Comparison of ENCODE assay signal across 15 cellular contexts in genomic region chr11:28169816-28170215, GRCh38.
DNase-seq lines count a peak whose midpoint lies in the region; ATAC-seq and TF ChIP-seq lines count a peak whose summit lies in the region.
"Had no signal": no experiment of that assay in that cellular context is flagged by ENCODE, and none has a peak within 500 bp of the region (broad histone marks: within the 10 kb centered on the region; RNA-seq: fewer than 3 reads in every experiment).

No MANE protein-coding gene starts in this region.

- no peak overlapping the region for H3K27ac ChIP-seq in suprapubic skin
- H3K27ac ChIP-seq: coronary artery, KMS-11 had no signal

- no peaks in the 10 kb centered on the region for H3K27me3 Mint-ChIP-seq in central memory CD8-positive, alpha-beta T cell
- H3K27me3 Mint-ChIP-seq: activated naive CD4-positive, alpha-beta T cell treated with anti-CD3 and anti-CD28 coated beads, Interleukin-2, amount 50 U/mL, for 24 hours had no signal

- peak; percentile 26 for DNase-seq in Jurkat, Clone E6-1 (ENCODE audit: low read depth, low spot score)
- no peak for DNase-seq in central memory CD8-positive, alpha-beta T cell (ENCODE audit: low spot score in 2 of 2)
- peak; percentile 38 for DNase-seq in renal cortical epithelial cell (ENCODE audit: low read depth)
- no peak for DNase-seq in suprapubic skin (ENCODE audit: low spot score in 2 of 2)
- DNase-seq in activated gamma-delta T cell treated with Interleukin-2 at 50 U/mL for 16 hours: no peak
- DNase-seq: activated CD8-positive, alpha-beta memory T cell treated with anti-CD3 and anti-CD28 coated beads for 24 hours; islet precursor cell; NCI-H2171 treated with DMSO at 0.1 percent for 48 hours had no signal

- H3K36me3 ChIP-seq in suprapubic skin: peaks cover 14% of the 10 kb centered on the region
- H3K36me3 ChIP-seq: HAP-1 had no signal

- no peak for TF ChIP-seq POLR2A in suprapubic skin (IDR thresholded peaks at IDR 0.05)

- H3K4me1 Mint-ChIP-seq in central memory CD8-positive, alpha-beta T cell: peaks cover 16% of the 10 kb centered on the region

- no peak overlapping the region for H3K27ac Mint-ChIP-seq in central memory CD8-positive, alpha-beta T cell (ENCODE audit: low read depth)
- H3K27ac Mint-ChIP-seq: activated naive CD4-positive, alpha-beta T cell treated with anti-CD3 and anti-CD28 coated beads, Interleukin-2, amount 50 U/mL, for 24 hours had no signal

- no peak for TF ChIP-seq EP300 in suprapubic skin (IDR thresholded peaks at IDR 0.05)

- H3K4me3 ChIP-seq in Jurkat, Clone E6-1 (ENCODE audit: low read length): no peak overlapping the region
- no peak overlapping the region for H3K4me3 ChIP-seq in suprapubic skin
- H3K4me3 ChIP-seq: coronary artery, HAP-1 had no signal

- no peak overlapping the region for H3K4me3 Mint-ChIP-seq in central memory CD8-positive, alpha-beta T cell
- H3K4me3 Mint-ChIP-seq: activated naive CD4-positive, alpha-beta T cell treated with anti-CD3 and anti-CD28 coated beads, Interleukin-2, amount 50 U/mL, for 24 hours had no signal

- no peaks in the 10 kb centered on the region for H3K9me3 ChIP-seq in suprapubic skin
- H3K9me3 ChIP-seq: HAP-1 had no signal

- H3K36me3 Mint-ChIP-seq in central memory CD8-positive, alpha-beta T cell (ENCODE audit: insufficient read depth): no peaks in the 10 kb centered on the region

- WGBS in suprapubic skin: 97% methylated on average over 1 of the region's 1 CpG

- ATAC-seq in GM18909 (IDR thresholded peaks at IDR 0.05; ENCODE audit: poor library complexity, unreplicated experiment) (peak; percentile 65), HG03135 (IDR thresholded peaks at IDR 0.05; ENCODE audit: unreplicated experiment) (no peak)
- ATAC-seq in central memory CD8-positive, alpha-beta T cell (replicated peaks; ENCODE audit: extremely low read depth, poor library complexity, severe bottlenecking): peak; percentile 46
- ATAC-seq: sciatic nerve had no signal

- H3K27me3 ChIP-seq in suprapubic skin: no peaks in the 10 kb centered on the region

- no peaks in the 10 kb centered on the region for H3K9me3 Mint-ChIP-seq in central memory CD8-positive, alpha-beta T cell
- H3K9me3 Mint-ChIP-seq: activated naive CD4-positive, alpha-beta T cell treated with anti-CD3 and anti-CD28 coated beads, Interleukin-2, amount 50 U/mL, for 24 hours had no signal

- TF ChIP-seq CTCF in suprapubic skin (IDR thresholded peaks at IDR 0.05): no peak

- H3K4me1 ChIP-seq in suprapubic skin: no peaks in the 10 kb centered on the region
- H3K4me1 ChIP-seq: HAP-1 had no signal

Comparison
In these comparisons a context has a peak if more than half of its experiments do, and no peak if none do; other contexts are left out.
1. DNase-seq: peak in Jurkat, Clone E6-1 (single experiment) and renal cortical epithelial cell (single experiment); none in central memory CD8-positive, alpha-beta T cell (0 of 2), suprapubic skin (0 of 2) and activated gamma-delta T cell treated with Interleukin-2 at 50 U/mL for 16 hours (single experiment).